ENCODE assay signal across 17 cellular contexts in the genomic region with DNA sequence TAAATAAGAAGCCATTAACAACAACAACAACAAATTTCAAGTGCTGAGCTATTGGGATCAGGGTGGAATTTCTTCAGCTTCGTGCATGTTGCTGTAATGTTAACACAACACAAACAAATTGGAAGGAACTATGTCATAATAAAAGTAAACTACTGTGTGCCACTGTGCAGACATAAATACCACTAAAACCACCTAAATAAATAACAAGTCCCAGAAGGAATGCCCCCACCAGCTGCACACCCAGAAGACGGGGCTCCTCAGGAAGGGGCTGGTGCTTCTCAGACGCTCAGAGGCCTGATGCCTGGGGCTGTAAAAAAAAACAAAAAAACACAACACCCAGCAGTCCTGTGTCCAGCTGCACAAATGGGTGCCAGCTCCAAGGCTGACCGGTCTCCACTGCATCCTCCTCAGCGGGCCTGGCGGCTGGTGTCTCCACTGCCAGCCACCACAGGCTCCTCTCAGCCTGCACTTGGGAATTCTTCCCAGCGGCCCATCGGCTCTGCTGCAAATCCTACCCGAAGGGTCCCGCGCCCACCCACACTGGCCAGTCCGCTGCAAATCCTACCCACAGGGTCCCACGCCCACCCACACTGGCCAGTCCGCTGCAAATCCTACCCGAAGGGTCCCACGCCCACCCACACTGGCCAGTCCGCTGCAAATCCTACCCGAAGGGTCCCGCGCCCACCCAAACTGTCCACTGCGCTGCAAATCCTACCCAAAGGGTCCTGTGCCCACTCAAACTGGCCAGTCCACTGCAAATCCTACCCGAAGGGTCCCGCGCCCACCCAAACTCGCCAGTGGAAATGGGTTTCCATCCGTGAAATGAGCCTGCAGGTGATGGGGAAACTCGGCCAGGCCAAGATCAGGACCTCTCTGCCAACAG.
"Had no signal": no experiment of that assay in that cellular context is flagged by ENCODE, and none has a peak within 500 bp of the region (broad histone marks: within the 10 kb centered on the region; RNA-seq: fewer than 3 reads in every experiment).

No MANE protein-coding gene starts in this region.

- H3K27me3 ChIP-seq: ascending aorta had no signal

- H3K4me1 ChIP-seq: ascending aorta had no signal

- DNase-seq: activated CD4-positive, alpha-beta T cell treated with anti-CD3 and anti-CD28 coated beads, Interleukin-2, amount 50 U/mL, for 4 hours; activated CD8-positive, alpha-beta memory T cell treated with anti-CD3 and anti-CD28 coated beads, Interleukin-2, amount 10 ng/mL, durations not matched to agents 7 days and 5 days; activated naive CD8-positive, alpha-beta T cell treated with anti-CD3 and anti-CD28 coated beads, Interleukin-2, amount 10 ng/mL, durations not matched to agents 7 days and 5 days; activated T-cell treated with anti-CD3 and anti-CD28 coated beads, Interleukin-2, amount 50 U/mL, for 24 hours; dermis blood vessel endothelial cell; foreskin fibroblast; glutamatergic neuron; immature natural killer cell; mammary epithelial cell; nephron progenitor cell; SHP77 treated with DMSO at 0.1 percent for 48 hours; T-helper 2 cell; trophoblast cell had no signal

- H3K4me3 ChIP-seq: ascending aorta had no signal

- H3K36me3 ChIP-seq: ascending aorta had no signal

- H3K27ac ChIP-seq: ascending aorta had no signal

- ATAC-seq: activated CD4-positive, CD25-positive, alpha-beta regulatory T cell treated with anti-CD3 and anti-CD28 coated beads, Interleukin-2, amount 50 U/mL, for 24 hours; activated CD8-positive, alpha-beta memory T cell treated with anti-CD3 and anti-CD28 coated beads, Interleukin-2, amount 10 ng/mL, durations not matched to agents 7 days and 5 days; esophagus mucosa; stimulated activated effector memory CD8-positive, alpha-beta T cell treated with anti-CD3 and anti-CD28 coated beads, Interleukin-12 subunit alpha, Interleukin-12 subunit beta, amount 100 ng/mL, for 72 hours had no signal
